ENCODE assay signal across 8 cellular contexts in genomic region chr7:123865517-123866117, GRCh38. TPM values are rescaled to one million over a fixed set of nuclear protein-coding genes. Genes with fewer than 3 reads are reported as not detected.
DNase-seq lines count a peak whose midpoint lies in the region; ATAC-seq and TF ChIP-seq lines count a peak whose summit lies in the region.

No MANE protein-coding gene starts in this region.

- no peaks in the 10 kb centered on the region for H3K4me1 ChIP-seq in neural progenitor cell

- no peak overlapping the region for H3K4me3 Mint-ChIP-seq in activated CD4-positive, alpha-beta memory T cell treated with anti-CD3 and anti-CD28 coated beads for 36 hours
- H3K4me3 Mint-ChIP-seq in neural progenitor cell: no peak overlapping the region

- no peaks in the 10 kb centered on the region for H3K9me3 ChIP-seq in neural progenitor cell (ENCODE audit: low read depth)

- no peaks in the 10 kb centered on the region for H4K20me1 ChIP-seq in neural progenitor cell (ENCODE audit: low read depth)

- peaks cover 4% of the 10 kb centered on the region for H3K27me3 Mint-ChIP-seq in activated CD4-positive, alpha-beta memory T cell treated with anti-CD3 and anti-CD28 coated beads for 36 hours
- H3K27me3 Mint-ChIP-seq in neural progenitor cell (ENCODE audit: insufficient read depth, low read depth): peaks cover 2% of the 10 kb centered on the region

- no peaks in the 10 kb centered on the region for H3K9me3 Mint-ChIP-seq in activated CD4-positive, alpha-beta memory T cell treated with anti-CD3 and anti-CD28 coated beads for 36 hours
- no peaks in the 10 kb centered on the region for H3K9me3 Mint-ChIP-seq in neural progenitor cell

- TF ChIP-seq CTCF in fibroblast of mammary gland (conservative IDR thresholded peaks at IDR 0.05; ENCODE audit: control insufficient read depth, insufficient read depth, low read depth, low read length) (peak; percentile 65), neural progenitor cell (IDR thresholded peaks at IDR 0.05) (peak; percentile 80)

- H3F3A ChIP-seq in neural progenitor cell (ENCODE audit: low read depth): no peaks in the 10 kb centered on the region

- H3K36me3 Mint-ChIP-seq in activated CD4-positive, alpha-beta memory T cell treated with anti-CD3 and anti-CD28 coated beads for 36 hours: no peaks in the 10 kb centered on the region
- H3K36me3 Mint-ChIP-seq in neural progenitor cell: no peaks in the 10 kb centered on the region

- no peak overlapping the region for H3K27ac Mint-ChIP-seq in activated CD4-positive, alpha-beta memory T cell treated with anti-CD3 and anti-CD28 coated beads for 36 hours
- H3K27ac Mint-ChIP-seq in neural progenitor cell: no peak overlapping the region

- CTCF ChIA-PET in activated CD4-positive, alpha-beta memory T cell treated with anti-CD3 and anti-CD28 coated beads for 36 hours (lab: Charles Lee): interaction anchor here (0.5 to 4.1 kb wide), 30 partner anchors 11 to 919 kb away, joined by 3 to 97 read pairs (median 5); partner anchors contain the start of gene WASL

- H3K4me2 ChIP-seq in neural progenitor cell: no peak overlapping the region

- H3K9ac ChIP-seq in neural progenitor cell: no peak overlapping the region

- peak; percentile 51 for DNase-seq in COLO829 (ENCODE audit: low spot score)
- peak; percentile 76 for DNase-seq in NCI-H2227 (lab: John Stamatoyannopoulos, UW; ENCODE audit: unreplicated experiment)
- DNase-seq in activated CD4-positive, alpha-beta memory T cell treated with anti-CD3 and anti-CD28 coated beads for 36 hours: peak; percentile 36
- peak; percentile 72 for DNase-seq in fibroblast of mammary gland (ENCODE audit: low read depth)
- peak; percentile 58 for DNase-seq in neural progenitor cell (ENCODE audit: low spot score)
- DNase-seq in GM19240 (ENCODE audit: insufficient read length, low spot score): no peak

- no peaks in the 10 kb centered on the region for H3K27me3 ChIP-seq in neural progenitor cell

- H3K4me3 ChIP-seq in fibroblast of mammary gland (ENCODE audit: control insufficient read depth, low read depth, low read length): no peak overlapping the region
- H3K4me3 ChIP-seq in neural progenitor cell: no peak overlapping the region

- ATAC-seq in GM18907 (IDR thresholded peaks at IDR 0.05; ENCODE audit: unreplicated experiment) (peak; percentile 95), HG03066 (IDR thresholded peaks at IDR 0.05; ENCODE audit: low read depth, unreplicated experiment) (peak; percentile 88)

- no peak overlapping the region for H3K27ac ChIP-seq in neural progenitor cell

- no peaks in the 10 kb centered on the region for H3K79me2 ChIP-seq in neural progenitor cell (ENCODE audit: low read depth)

- no peaks in the 10 kb centered on the region for H3K4me1 Mint-ChIP-seq in activated CD4-positive, alpha-beta memory T cell treated with anti-CD3 and anti-CD28 coated beads for 36 hours (ENCODE audit: low read depth)
- H3K4me1 Mint-ChIP-seq in neural progenitor cell: peaks cover 3% of the 10 kb centered on the region

- intact Hi-C loops in activated CD4-positive, alpha-beta memory T cell treated with anti-CD3 and anti-CD28 coated beads for 36 hours (cut with micrococcal nuclease): loop anchor here (1.0 to 5.0 kb wide), 5 partner anchors 67 to 371 kb away; no protein-coding TSS in a partner anchor

- no peaks in the 10 kb centered on the region for H3K36me3 ChIP-seq in neural progenitor cell

- H2AFZ ChIP-seq in neural progenitor cell (replicated peaks): no peak overlapping the region

- POLR2A ChIA-PET in activated CD4-positive, alpha-beta memory T cell treated with anti-CD3 and anti-CD28 coated beads for 36 hours (lab: Charles Lee): no interaction called here

RNA-seq across cellular contexts. Expression of gene HYAL4, which starts 20.6 kb away (rescaled TPM):
- under 1 TPM in 1 of 2 experiments, not detected in 1; 0.34 TPM for total RNA-seq in activated CD4-positive, alpha-beta memory T cell treated with anti-CD3 and anti-CD28 coated beads for 36 hours
- not detected in 2 replicates for total RNA-seq in neural progenitor cell (ENCODE audit: low replicate concordance)

RNA-seq across cellular contexts. Expression of gene SPAM1, which starts 59.4 kb away (rescaled TPM):
- total RNA-seq in activated CD4-positive, alpha-beta memory T cell treated with anti-CD3 and anti-CD28 coated beads for 36 hours: not detected
- not detected in 2 replicates for total RNA-seq in neural progenitor cell (ENCODE audit: low replicate concordance)
